Comparison of ENCODE assay signal across 1 cellular context in genomic region chr16:8963825-8964441, GRCh38.
A peak's percentile ranks its signal among the peaks of the same experiment; 100 is the strongest.
TF ChIP-seq lines count a peak whose summit lies in the region.

USP7 (minus strand) TSS chr16:8963906; CDS start chr16:8963285, 621 bp downstream.

TF ChIP-seq in HepG2, 621 proteins besides CTCF, POLR2A, EP300 and RAD21 (continued from another document and continues in another):
- TF ChIP-seq TERF1 (CRISPR knock-in tag; IDR thresholded peaks at IDR 0.05) (peak; percentile 26; the same call in 1 of the 2 replicates), NBN (conservative IDR thresholded peaks at IDR 0.05) (no peak), TCF12 (IDR thresholded peaks at IDR 0.05) (no peak), TCF12 (CRISPR knock-in tag; IDR thresholded peaks at IDR 0.05) (no peak), ZNF318 (CRISPR knock-in tag; IDR thresholded peaks at IDR 0.05) (no peak), ZNF713 (CRISPR knock-in tag; IDR thresholded peaks at IDR 0.05) (0 out of 2 replicates have a peak, but pooled peaks have one; percentile 30), ZNF142 (CRISPR knock-in tag; IDR thresholded peaks at IDR 0.05) (peak; percentile 99), ETV6 (CRISPR knock-in tag; conservative IDR thresholded peaks at IDR 0.05) (peak; percentile 67), ZNF205 (CRISPR knock-in tag; IDR thresholded peaks at IDR 0.05) (peak; percentile 84), TFE3 (CRISPR knock-in tag; IDR thresholded peaks at IDR 0.05) (peak; percentile 62; the same call in 1 of the 2 replicates), CREBL2 (CRISPR knock-in tag; IDR thresholded peaks at IDR 0.05; ENCODE audit: borderline replicate concordance) (no peak; the same call in 1 of the 2 replicates), ZXDC (CRISPR knock-in tag; IDR thresholded peaks at IDR 0.05) (no peak; the same call in 1 of the 2 replicates), RFXAP (CRISPR knock-in tag; IDR thresholded peaks at IDR 0.05; ENCODE audit: borderline replicate concordance) (peak; percentile 54), ZBTB44 (CRISPR knock-in tag; IDR thresholded peaks at IDR 0.05) (no peak), ELK4 (CRISPR knock-in tag; IDR thresholded peaks at IDR 0.05; ENCODE audit: borderline replicate concordance) (0 out of 2 replicates have a peak, but pooled peaks have one; percentile 56), ZNF780A (CRISPR knock-in tag; IDR thresholded peaks at IDR 0.05) (no peak), AKNA (CRISPR knock-in tag; IDR thresholded peaks at IDR 0.05; ENCODE audit: borderline replicate concordance) (no peak), SOX13 (IDR thresholded peaks at IDR 0.05) (no peak), SOX13 (CRISPR knock-in tag; conservative IDR thresholded peaks at IDR 0.05 in 1 of 2, IDR thresholded peaks at IDR 0.05 in 1 of 2) (peak in 1 of 2 experiments; percentile 62; a peak in 2 of 4 replicates)
